Comparison of ENCODE assay signal across 15 cellular contexts in the genomic region with DNA sequence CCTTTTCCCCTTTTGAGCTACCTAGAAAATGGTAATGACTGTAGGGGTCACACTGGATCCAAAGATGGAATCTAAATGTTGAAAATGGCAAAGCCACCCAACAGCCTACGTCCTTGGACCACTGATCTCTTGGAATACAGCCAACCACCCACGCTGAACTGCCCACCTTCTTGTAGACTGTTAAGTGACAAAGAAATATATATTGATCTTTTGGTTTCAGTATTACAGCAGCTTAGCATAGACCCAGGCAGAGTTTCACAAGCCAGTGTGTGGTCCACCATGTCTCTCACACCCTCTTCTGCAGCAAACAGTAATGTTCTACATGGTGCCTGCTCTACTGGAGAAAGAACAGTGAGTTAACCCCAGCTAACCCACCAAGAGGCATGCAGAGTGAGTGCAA. TPM values are rescaled to one million over a fixed set of nuclear protein-coding genes. Genes with fewer than 3 reads are reported as not detected.
A peak's percentile ranks its signal among the peaks of the same experiment; 100 is the strongest.
DNase-seq lines count a peak whose midpoint lies in the region; ATAC-seq and TF ChIP-seq lines count a peak whose summit lies in the region.
"Had no signal": no experiment of that assay in that cellular context is flagged by ENCODE, and none has a peak within 500 bp of the region (broad histone marks: within the 10 kb centered on the region; RNA-seq: fewer than 3 reads in every experiment).

No MANE protein-coding gene starts in this region.

- no peak overlapping the region for H3K4me3 Mint-ChIP-seq in natural killer cell
- H3K4me3 Mint-ChIP-seq: activated naive CD4-positive, alpha-beta T cell treated with anti-CD3 and anti-CD28 coated beads, Interleukin-2, amount 50 U/mL, for 24 hours; H9 had no signal

- intact Hi-C loops in natural killer cell (cut with micrococcal nuclease), result no loop called here

- no peak overlapping the region for H3K27ac Mint-ChIP-seq in natural killer cell
- H3K27ac Mint-ChIP-seq: activated naive CD4-positive, alpha-beta T cell treated with anti-CD3 and anti-CD28 coated beads, Interleukin-2, amount 50 U/mL, for 24 hours; H9 had no signal

- no peaks in the 10 kb centered on the region for H3K27me3 Mint-ChIP-seq in natural killer cell (ENCODE audit: low read depth in 2 of 2)
- H3K27me3 Mint-ChIP-seq: activated naive CD4-positive, alpha-beta T cell treated with anti-CD3 and anti-CD28 coated beads, Interleukin-2, amount 50 U/mL, for 24 hours had no signal

- DNase-seq in HUDEP-2 (lab: John Stamatoyannopoulos, UW; ENCODE audit: unreplicated experiment in 76 of 76) (no peak), natural killer cell (no peak), NCI-H69 (lab: John Stamatoyannopoulos, UW) (no peak)
- DNase-seq in stimulated activated CD4-positive, alpha-beta T cell treated with anti-CD3 and anti-CD28 coated beads, Interleukin-2, amount 100 ng/mL, for 48 hours, result no peak
- DNase-seq: activated CD4-positive, CD25-positive, alpha-beta regulatory T cell treated with anti-CD3 and anti-CD28 coated beads, Interleukin-2, amount 50 U/mL, for 72 hours; H9; heart left ventricle; NCI-H2171; Right ventricle myocardium superior had no signal

- peaks cover 0 to 10% of the 10 kb centered on the region in 2 donors for H3K4me1 Mint-ChIP-seq in natural killer cell
- H3K4me1 Mint-ChIP-seq: activated naive CD4-positive, alpha-beta T cell treated with anti-CD3 and anti-CD28 coated beads, Interleukin-2, amount 50 U/mL, for 24 hours had no signal

- no peak for TF ChIP-seq CTCF in natural killer cell (IDR thresholded peaks at IDR 0.05)

- ATAC-seq in GM18502 (IDR thresholded peaks at IDR 0.05; ENCODE audit: poor library complexity, unreplicated experiment), result peak; percentile 93
- ATAC-seq in GM19455 (IDR thresholded peaks at IDR 0.05; ENCODE audit: unreplicated experiment), result peak; percentile 51
- peak; percentile 87 for ATAC-seq in HG02798 (IDR thresholded peaks at IDR 0.05; ENCODE audit: poor library complexity, unreplicated experiment)
- ATAC-seq in HG03442 (IDR thresholded peaks at IDR 0.05; ENCODE audit: unreplicated experiment), result peak; percentile 89
- ATAC-seq in natural killer cell, result no peak
- ATAC-seq: esophagus mucosa, heart left ventricle had no signal

- H3K9me3 Mint-ChIP-seq in natural killer cell, result peaks cover 0 to 7% of the 10 kb centered on the region in 2 donors
- H3K9me3 Mint-ChIP-seq: activated naive CD4-positive, alpha-beta T cell treated with anti-CD3 and anti-CD28 coated beads, Interleukin-2, amount 50 U/mL, for 24 hours; H9 had no signal

- no peaks in the 10 kb centered on the region for H3K36me3 Mint-ChIP-seq in natural killer cell

RNA-seq across cellular contexts. Expression of gene CACNB4, which starts 20.2 kb away (rescaled TPM):
- total RNA-seq in natural killer cell, result under 1 TPM; 0.56 to 0.93 (median 0.73) TPM

Comparison
In these comparisons a context has a peak if more than half of its experiments do, and no peak if none do; other contexts are left out.
1. ATAC-seq: peak in GM18502 (single experiment), GM19455 (single experiment), HG02798 (single experiment) and HG03442 (single experiment); none in natural killer cell (0 of 3).